Comparison of ENCODE assay signal across 8 cellular contexts in the genomic region with DNA sequence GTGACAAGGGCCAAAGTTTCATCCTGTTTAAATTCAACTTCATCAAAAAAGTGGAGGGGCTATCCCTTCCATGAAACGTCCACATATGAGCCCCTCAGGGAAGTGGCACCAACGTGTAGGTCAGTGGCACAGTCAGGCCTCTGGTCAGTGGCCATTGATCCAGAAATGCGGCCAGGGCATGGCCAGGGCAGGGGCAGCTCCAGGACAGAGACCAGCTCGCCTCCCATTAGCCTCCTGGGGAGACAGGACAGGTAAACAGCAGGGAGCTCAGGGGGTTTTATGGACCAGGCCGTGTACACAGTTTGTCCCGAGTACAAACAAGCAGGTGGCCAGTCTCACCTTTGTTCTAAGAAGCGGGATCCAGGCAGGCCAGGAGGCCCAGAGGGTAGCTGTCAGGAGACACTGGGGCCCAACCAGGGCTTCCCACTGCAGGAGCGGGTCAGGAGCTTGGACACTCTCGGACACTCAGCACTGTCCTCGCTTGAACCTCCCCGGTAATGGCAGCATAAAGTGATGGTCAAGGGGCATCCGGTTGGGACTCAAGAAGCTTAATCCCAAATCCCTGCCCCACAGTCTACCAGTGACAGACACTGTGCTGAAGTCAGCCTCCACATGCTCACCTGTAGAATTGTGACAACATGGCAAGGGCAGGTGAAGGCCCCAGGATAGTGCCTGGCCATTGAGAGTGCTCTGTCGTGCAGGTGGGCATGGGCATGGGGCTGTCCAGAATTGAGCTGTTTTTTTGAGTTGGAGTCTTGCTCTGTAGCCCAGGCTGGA.
DNase-seq lines count a peak whose midpoint lies in the region; ATAC-seq and TF ChIP-seq lines count a peak whose summit lies in the region.

No MANE protein-coding gene starts in this region.

- H3K27me3 ChIP-seq in esophagus (ENCODE audit: control insufficient read depth in 1 of 2, insufficient read depth in 2 of 2, low read length in 2 of 2) (no peaks in the 10 kb centered on the region), psoas muscle (ENCODE audit: insufficient read depth in 3 of 3, low read length in 2 of 3) (no peaks in the 10 kb centered on the region)

- ATAC-seq in GM18870 (IDR thresholded peaks at IDR 0.05; ENCODE audit: unreplicated experiment) (peak; percentile 13), psoas muscle (peak; percentile 19 to 48 (median 32)), GM21723 (IDR thresholded peaks at IDR 0.05; ENCODE audit: unreplicated experiment) (no peak), GM21737 (IDR thresholded peaks at IDR 0.05; ENCODE audit: unreplicated experiment) (no peak), HG03565 (IDR thresholded peaks at IDR 0.05; ENCODE audit: unreplicated experiment) (no peak)

- TF ChIP-seq CTCF in psoas muscle (IDR thresholded peaks at IDR 0.05), result no peak

- 72 to 76% methylated on average over 13 of the region's 13 CpGs for WGBS in esophagus, 2 donors
- WGBS in psoas muscle, 3 donors, result 66 to 73% (median 67%) methylated on average over 13 of the region's 13 CpGs

- no peak overlapping the region for H3K4me3 ChIP-seq in esophagus (ENCODE audit: low read depth in 1 of 2, low read length in 2 of 2)
- no peak overlapping the region for H3K4me3 ChIP-seq in psoas muscle

- DNase-seq in NCI-H510A treated with DMSO at 0.1 percent for 48 hours (lab: John Stamatoyannopoulos, UW), result peak; percentile 89
- DNase-seq in psoas muscle, result peak in 1 of 2 donors; percentile 58
- DNase-seq in DMS79 treated with DMSO at 0.1 percent for 48 hours (lab: John Stamatoyannopoulos, UW), result no peak

- intact Hi-C loops in psoas muscle (cut with DNase I), result no loop called here

- H3K36me3 ChIP-seq in esophagus (ENCODE audit: control insufficient read depth in 2 of 2, insufficient read depth in 2 of 2, low read length in 1 of 2), result no peaks in the 10 kb centered on the region
- H3K36me3 ChIP-seq in psoas muscle (ENCODE audit: insufficient read depth in 1 of 2, low read depth in 1 of 2), result no peaks in the 10 kb centered on the region

- H3K27ac ChIP-seq in esophagus (ENCODE audit: low read depth in 2 of 2, low read length in 1 of 2) (peak overlapping the region; percentile 32 to 83), psoas muscle (peak overlapping the region; percentile 23)

- no peaks in the 10 kb centered on the region for H3K9me3 ChIP-seq in esophagus (ENCODE audit: control insufficient read depth in 2 of 2, insufficient read depth in 1 of 2, low read depth in 1 of 2, low read length in 1 of 2)
- no peaks in the 10 kb centered on the region for H3K9me3 ChIP-seq in psoas muscle

- H3K4me1 ChIP-seq in esophagus (ENCODE audit: control insufficient read depth in 2 of 2, insufficient read depth in 2 of 2, low read length in 1 of 2) (peaks cover 0 to 14% of the 10 kb centered on the region in 2 donors), psoas muscle (peaks cover 12% of the 10 kb centered on the region)

Comparison
In these comparisons a context has a peak if more than half of its experiments do, and no peak if none do; other contexts are left out.
1. ATAC-seq: peak in GM18870 (single experiment) and psoas muscle (4 of 4); none in GM21723 (single experiment), GM21737 (single experiment) and HG03565 (single experiment).